In genomic region chr10:114173680-114174461, GRCh38 we compare ENCODE assay signal across 8 cellular contexts. TPM values are rescaled to one million over a fixed set of nuclear protein-coding genes. Genes with fewer than 3 reads are reported as not detected.
A peak's percentile ranks its signal among the peaks of the same experiment; 100 is the strongest.
DNase-seq lines count a peak whose midpoint lies in the region; ATAC-seq, FAIRE-seq and TF ChIP-seq lines count a peak whose summit lies in the region.

TSS of gene CCDC186 (minus strand) at chr10:114174203. CDS start at chr10:114163268, 10,935 bp downstream.

- no peak within 1 kb of the TSS for H3K23ac ChIP-seq in trophoblast cell (ENCODE audit: low read length)

- peaks cover 11% of the 10 kb centered on the region for H3K79me2 ChIP-seq in trophoblast cell (ENCODE audit: control insufficient read depth, insufficient read depth, low read length, poor library complexity)

- H3K79me1 ChIP-seq in trophoblast cell (ENCODE audit: low read length): peaks cover 5% of the 10 kb centered on the region

- H3K4ac ChIP-seq in trophoblast cell (ENCODE audit: low read depth, low read length): peak within 1 kb of the TSS; percentile 96

- H2BK12ac ChIP-seq in trophoblast cell (ENCODE audit: low read length): peak within 1 kb of the TSS; percentile 63

- H3K4me2 ChIP-seq in trophoblast cell (ENCODE audit: low read length): peak within 1 kb of the TSS; percentile 66

- peak within 1 kb of the TSS; percentile 93 for H2BK120ac ChIP-seq in trophoblast cell (ENCODE audit: insufficient read depth, low read length, poor library complexity)

- peak within 1 kb of the TSS; percentile 92 for H3K9ac ChIP-seq in trophoblast cell (ENCODE audit: low read length)

- H4K91ac ChIP-seq in trophoblast cell (ENCODE audit: low read depth, low read length): peak within 1 kb of the TSS; percentile 96

- WGBS in adipose tissue, 3 donors: 0 to 1% (median 0%) methylated on average over 55 to 58 of the region's 58 CpGs
- no CpG with 5 or more reads among the region's 58 CpGs for WGBS in trophoblast cell (ENCODE audit: extremely low coverage, insufficient coverage, insufficient read length)
- 0% methylated on average over 50 to 57 of the region's 58 CpGs for WGBS in tibial nerve, 2 donors

- peak within 1 kb of the TSS; percentile 84 for H2BK5ac ChIP-seq in trophoblast cell (ENCODE audit: low read depth, low read length, poor library complexity)

- TF ChIP-seq EP300 in tibial nerve (IDR thresholded peaks at IDR 0.05): peak in 1 of 2 donors; percentile 79

- peak within 1 kb of the TSS; percentile 93 for H3K14ac ChIP-seq in trophoblast cell (ENCODE audit: low read length)

- no peaks in the 10 kb centered on the region for H3K9me3 ChIP-seq in cardiac muscle cell (ENCODE audit: low read depth)
- H3K9me3 ChIP-seq in trophoblast cell (ENCODE audit: insufficient read depth, low read depth, low read length): no peaks in the 10 kb centered on the region
- H3K9me3 ChIP-seq in tibial nerve: peaks cover 0 to 9% (median 0%) of the 10 kb centered on the region in 4 donors

- peak within 1 kb of the TSS; percentile 91 for H4K8ac ChIP-seq in trophoblast cell (ENCODE audit: low read depth, low read length)

- H3K27me3 ChIP-seq in cardiac muscle cell: no peaks in the 10 kb centered on the region
- H3K27me3 ChIP-seq in trophoblast cell (ENCODE audit: insufficient read depth, low read length): no peaks in the 10 kb centered on the region
- no peaks in the 10 kb centered on the region for H3K27me3 ChIP-seq in tibial nerve

- FAIRE-seq in GM12891 (lab: Jason Lieb, UNC): peak; percentile 99

- ATAC-seq in HG02759 (IDR thresholded peaks at IDR 0.05; ENCODE audit: unreplicated experiment): peak; percentile 99

- peak within 1 kb of the TSS; percentile 58 for H2AK5ac ChIP-seq in trophoblast cell (ENCODE audit: low read length)

- TF ChIP-seq CTCF in cardiac muscle cell (IDR thresholded peaks at IDR 0.05; ENCODE audit: low read depth, low read length) (no peak), tibial nerve (IDR thresholded peaks at IDR 0.05) (no peak)

- H3K18ac ChIP-seq in trophoblast cell (ENCODE audit: low read length): peak within 1 kb of the TSS; percentile 98

- H3K36me3 ChIP-seq in cardiac muscle cell (no peaks in the 10 kb centered on the region), trophoblast cell (ENCODE audit: control insufficient read depth in 1 of 2, insufficient read depth in 2 of 2, low read length in 2 of 2) (peaks cover 0 to 5% of the 10 kb centered on the region in 2 experiments), tibial nerve (peaks cover 0 to 11% (median 0%) of the 10 kb centered on the region in 3 donors)

- H3K4me3 ChIP-seq in cardiac muscle cell (peak within 1 kb of the TSS; percentile 87), trophoblast cell (ENCODE audit: low read depth, low read length) (peak within 1 kb of the TSS; percentile 94), tibial nerve (peak within 1 kb of the TSS; percentile 81 to 93 (median 86))

- peak within 1 kb of the TSS; percentile 94 for H2AFZ ChIP-seq in trophoblast cell (ENCODE audit: insufficient read depth, low read length, poor library complexity)

- peak within 1 kb of the TSS; percentile 89 for H4K12ac ChIP-seq in trophoblast cell (ENCODE audit: low read depth, low read length)

- no peaks in the 10 kb centered on the region for H3K4me1 ChIP-seq in cardiac muscle cell (ENCODE audit: low read depth)
- H3K4me1 ChIP-seq in trophoblast cell (ENCODE audit: control insufficient read depth in 1 of 2, insufficient read depth in 2 of 2, low read length in 2 of 2): peaks cover 4% of the 10 kb centered on the region in 2 experiments
- H3K4me1 ChIP-seq in tibial nerve: peaks cover 0 to 29% (median 8%) of the 10 kb centered on the region in 4 donors

- DNase-seq in GM12891 (ENCODE audit: insufficient read length, low spot score) (peak; percentile 90), NCI-H128 (lab: John Stamatoyannopoulos, UW; ENCODE audit: unreplicated experiment) (peak; percentile 81), T follicular helper cell (ENCODE audit: low read depth) (peak; percentile 97), cardiac muscle cell (ENCODE audit: low read depth in 1 of 2, low spot score in 1 of 2) (peak; percentile 89 to 99), trophoblast cell (peak; percentile 98 to 99), tibial nerve (ENCODE audit: low spot score in 2 of 2) (peak; percentile 84 to 89)

- H3K27ac ChIP-seq in adipose tissue (ENCODE audit: low read depth, low read length): peak within 1 kb of the TSS; percentile 83
- peak within 1 kb of the TSS; percentile 93 for H3K27ac ChIP-seq in cardiac muscle cell
- peak within 1 kb of the TSS; percentile 84 for H3K27ac ChIP-seq in trophoblast cell (ENCODE audit: low read depth, low read length)
- H3K27ac ChIP-seq in tibial nerve: peak within 1 kb of the TSS; percentile 82 to 95 (median 88)

- TF ChIP-seq POLR2A in GM12891 (IDR thresholded peaks at IDR 0.05; ENCODE audit: low read depth, low read length) (peak; percentile 83), tibial nerve (IDR thresholded peaks at IDR 0.05) (peak in 1 of 2 donors; percentile 58)

TF ChIP-seq in GM12891, 5 proteins besides CTCF, POLR2A, EP300 and RAD21:
- TF ChIP-seq TAF1 (IDR thresholded peaks at IDR 0.05; ENCODE audit: low read depth, low read length) (peak; percentile 67; the same call in 1 of the 2 replicates), POLR2AphosphoS5 (IDR thresholded peaks at IDR 0.05; ENCODE audit: low read depth, low read length) (peak; percentile 81; the same call in 1 of the 2 replicates), SPI1 (IDR thresholded peaks at IDR 0.05; ENCODE audit: low read depth, low read length) (0 out of 2 replicates have a peak, but pooled peaks have one; percentile 1), PAX5 (IDR thresholded peaks at IDR 0.05; ENCODE audit: insufficient read depth, low read length, severe bottlenecking) (no peak)

RNA-seq across cellular contexts. Expression of gene CCDC186, which starts in this region (rescaled TPM):
- polyA plus RNA-seq in GM12891 (2012; ENCODE audit: low read depth, missing spikeins): 3.5 TPM
- polyA plus RNA-seq in adipose tissue (1 to 10 TPM; 4.0 to 7.7 (median 4.3) TPM), cardiac muscle cell (10.8 and 14.8 TPM in 2 replicates)
- total RNA-seq in cardiac muscle cell (5.2 and 8.7 TPM in 2 replicates), tibial nerve (10 to 100 TPM; 11.6 to 18.0 (median 14.4) TPM)
- polyA plus RNA-seq in trophoblast cell (2013): 30.2 and 30.7 TPM in 2 replicates

Comparison
In these comparisons a context has a peak if more than half of its experiments do, and no peak if none do; other contexts are left out.
1. Peak in every context shown above with its lines: DNase-seq, ATAC-seq, H3K4me3 ChIP-seq and H3K27ac ChIP-seq.